ENCODE assay signal across 16 cellular contexts in genomic region chr1:79090985-79091384, GRCh38.
"Had no signal": no experiment of that assay in that cellular context is flagged by ENCODE, and none has a peak within 500 bp of the region (broad histone marks: within the 10 kb centered on the region; RNA-seq: fewer than 3 reads in every experiment).

No MANE protein-coding gene starts in this region.

- FAIRE-seq: islet of Langerhans had no signal

- H3K36me3 ChIP-seq: heart left ventricle, neutrophil, tibial artery, upper lobe of left lung, uterus had no signal

- H3K36me3 Mint-ChIP-seq: naive thymus-derived CD8-positive, alpha-beta T cell; stimulated activated memory B cell treated with anti-CD40 and anti-IgM and Interleukin-4, amounts not matched to agents 10 μg/mL and 1 μg/mL and 100 μg/mL, for 72 hours had no signal

- H3K9me3 Mint-ChIP-seq: stimulated activated memory B cell treated with anti-CD40 and anti-IgM and Interleukin-4, amounts not matched to agents 10 μg/mL and 1 μg/mL and 100 μg/mL, for 72 hours; stimulated activated naive CD8-positive, alpha-beta T cell treated with anti-CD3 and anti-CD28 coated beads, Interleukin-15, Interleukin-2, amounts not matched to agents 100 ng/mL and 50 ng/mL, for 24 hours had no signal

- DNase-seq: foreskin melanocyte; heart left ventricle; hippocampal formation; kidney glomerular epithelial cell; naive thymus-derived CD8-positive, alpha-beta T cell; right cardiac atrium; stimulated activated CD4-positive, alpha-beta T cell treated with anti-CD3 and anti-CD28 coated beads, Interleukin-4, amount 100 ng/mL, for 1 hour; tibial artery; upper lobe of left lung; uterus had no signal

- H3K4me3 Mint-ChIP-seq: naive thymus-derived CD8-positive, alpha-beta T cell; stimulated activated memory B cell treated with anti-CD40 and anti-IgM and Interleukin-4, amounts not matched to agents 10 μg/mL and 1 μg/mL and 100 μg/mL, for 72 hours; stimulated activated naive CD8-positive, alpha-beta T cell treated with anti-CD3 and anti-CD28 coated beads, Interleukin-15, Interleukin-2, amounts not matched to agents 100 ng/mL and 50 ng/mL, for 24 hours had no signal

- H3K4me1 Mint-ChIP-seq: naive thymus-derived CD8-positive, alpha-beta T cell; stimulated activated memory B cell treated with anti-CD40 and anti-IgM and Interleukin-4, amounts not matched to agents 10 μg/mL and 1 μg/mL and 100 μg/mL, for 72 hours had no signal

- ATAC-seq: esophagus mucosa; heart left ventricle; naive thymus-derived CD8-positive, alpha-beta T cell; right cardiac atrium; stimulated activated memory B cell treated with anti-CD40 and anti-IgM and Interleukin-4, amounts not matched to agents 10 μg/mL and 1 μg/mL and 100 μg/mL, for 72 hours had no signal

- H3K27ac Mint-ChIP-seq: naive thymus-derived CD8-positive, alpha-beta T cell; stimulated activated memory B cell treated with anti-CD40 and anti-IgM and Interleukin-4, amounts not matched to agents 10 μg/mL and 1 μg/mL and 100 μg/mL, for 72 hours; stimulated activated naive CD8-positive, alpha-beta T cell treated with anti-CD3 and anti-CD28 coated beads, Interleukin-15, Interleukin-2, amounts not matched to agents 100 ng/mL and 50 ng/mL, for 24 hours had no signal

- H3K27ac ChIP-seq: heart left ventricle, neutrophil, tibial artery, upper lobe of left lung, uterus had no signal

- H3K4me1 ChIP-seq: heart left ventricle, tibial artery, upper lobe of left lung, uterus had no signal

- H3K27me3 Mint-ChIP-seq: naive thymus-derived CD8-positive, alpha-beta T cell; stimulated activated memory B cell treated with anti-CD40 and anti-IgM and Interleukin-4, amounts not matched to agents 10 μg/mL and 1 μg/mL and 100 μg/mL, for 72 hours; stimulated activated naive CD8-positive, alpha-beta T cell treated with anti-CD3 and anti-CD28 coated beads, Interleukin-15, Interleukin-2, amounts not matched to agents 100 ng/mL and 50 ng/mL, for 24 hours had no signal

- H3K27me3 ChIP-seq: heart left ventricle, neutrophil, tibial artery, upper lobe of left lung, uterus had no signal

- H3K4me3 ChIP-seq: heart left ventricle, smooth muscle cell, tibial artery, upper lobe of left lung, uterus had no signal

- H3K9me3 ChIP-seq: heart left ventricle, neutrophil, tibial artery, upper lobe of left lung, uterus had no signal

- H3K4me2 ChIP-seq: smooth muscle cell had no signal
